23 cellular contexts compared by ENCODE assay signal in the genomic region with DNA sequence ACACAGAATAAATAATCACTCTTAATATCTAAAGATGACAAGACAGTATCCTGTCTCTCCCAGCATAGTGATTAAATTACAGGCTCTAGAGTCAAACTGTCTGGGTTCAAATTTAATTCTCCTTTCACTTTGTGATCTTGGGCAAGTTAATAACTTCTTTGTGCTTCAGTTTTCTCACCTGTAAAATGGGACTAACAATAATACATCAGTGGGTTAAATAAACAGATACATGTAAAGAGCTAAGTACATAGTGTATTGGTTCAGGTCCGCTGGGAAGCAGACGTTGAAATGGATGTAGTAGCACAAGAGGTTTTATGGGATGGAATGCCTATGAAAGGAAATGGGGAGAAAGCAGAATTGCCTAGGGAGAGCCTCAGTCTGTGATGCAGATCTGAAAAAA. TPM values are rescaled to one million over a fixed set of nuclear protein-coding genes. Genes with fewer than 3 reads are reported as not detected.
DNase-seq lines count a peak whose midpoint lies in the region; TF ChIP-seq lines count a peak whose summit lies in the region.
"Had no signal": no experiment of that assay in that cellular context is flagged by ENCODE, and none has a peak within 500 bp of the region (broad histone marks: within the 10 kb centered on the region; RNA-seq: fewer than 3 reads in every experiment).

No MANE protein-coding gene starts in this region.

- POLR2A ChIA-PET in MCF 10A (lab: Yijun Ruan, JAX): interaction anchor here (0.9 to 2.3 kb wide), 4 partner anchors 10 to 120 kb away, joined by 3 to 15 read pairs (median 7); a partner anchor contains a TSS
- POLR2A ChIA-PET in Caco-2 (lab: Charles Lee): no interaction called here

- no peak for TF ChIP-seq POLR2A in esophagus muscularis mucosa (IDR thresholded peaks at IDR 0.05; ENCODE audit: low read depth)

- intact Hi-C loops in MCF 10A (cut with micrococcal nuclease) (no loop called here), mammary epithelial cell (cut with micrococcal nuclease) (no loop called here), Caco-2 (cut with micrococcal nuclease; ENCODE audit: unreplicated experiment) (no loop called here), esophagus muscularis mucosa (cut with DNase I) (no loop called here)

- H3K27me3 ChIP-seq in mammary epithelial cell (ENCODE audit: insufficient read depth, low read length) (no peaks in the 10 kb centered on the region), Caco-2 (replicated peaks; ENCODE audit: control insufficient read depth, insufficient read depth, low read length) (no peaks in the 10 kb centered on the region), GM23248 (replicated peaks; ENCODE audit: insufficient read depth) (no peaks in the 10 kb centered on the region), esophagus muscularis mucosa (no peaks in the 10 kb centered on the region)
- H3K27me3 ChIP-seq: BLaER1 treated with 17β-estradiol and CSF1 and Interleukin-3, amounts not matched to agents 10 nM and 100 nM had no signal

- BruUV-seq in MCF 10A (replicated peaks; lab: Mats Ljungman, UMichigan) (no TSS peak), mammary epithelial cell (replicated peaks; lab: Mats Ljungman, UMichigan) (no TSS peak), Caco-2 (replicated peaks; lab: Mats Ljungman, UMichigan) (no TSS peak)

- H3K9ac ChIP-seq in mammary epithelial cell (ENCODE audit: insufficient read depth, low read length): no peak overlapping the region
- H3K9ac ChIP-seq in GM23248: no peak overlapping the region
- H3K9ac ChIP-seq: BLaER1 treated with 17β-estradiol and CSF1 and Interleukin-3, amounts not matched to agents 10 nM and 100 nM had no signal

- no peak for TF ChIP-seq CTCF in MCF 10A (IDR thresholded peaks at IDR 0.05; ENCODE audit: unreplicated experiment)
- TF ChIP-seq CTCF in mammary epithelial cell (conservative IDR thresholded peaks at IDR 0.05 in 1 of 2, IDR thresholded peaks at IDR 0.05 in 1 of 2; ENCODE audit: extremely low read depth in 1 of 2, insufficient read depth in 1 of 2, low read depth in 1 of 2, low read length in 2 of 2): no peak
- TF ChIP-seq CTCF in Caco-2 (IDR thresholded peaks at IDR 0.05; ENCODE audit: insufficient read depth in 1 of 2, low read depth in 1 of 2, low read length in 1 of 2, severe bottlenecking in 1 of 2, unreplicated experiment in 1 of 2): no peak
- no peak for TF ChIP-seq CTCF in esophagus muscularis mucosa (IDR thresholded peaks at IDR 0.05)

- WGBS in mammary epithelial cell (ENCODE audit: low coverage, missing lambda C conversion rate): 100% methylated on average over 2 of the region's 2 CpGs
- WGBS in GM23248 (ENCODE audit: low coverage in 1 of 2, low lambda C conversion rate in 2 of 2, missing lambda C conversion rate in 2 of 2), 2 experiments: 98 to 100% methylated on average over 2 of the region's 2 CpGs
- WGBS in esophagus muscularis mucosa: 93% methylated on average over 2 of the region's 2 CpGs

- CTCF ChIA-PET in MCF 10A (lab: Yijun Ruan, JAX) (interaction anchor here (0.5 to 1.2 kb wide), 5 partner anchors 25 to 143 kb away, joined by 3 read pairs; no protein-coding TSS in a partner anchor), mammary epithelial cell (lab: Charles Lee; ENCODE audit: low non-redundant PET) (no interaction called here), Caco-2 (lab: Charles Lee) (no interaction called here)

- H3K9me3 Mint-ChIP-seq in MCF 10A (ENCODE audit: unreplicated experiment) (no peaks in the 10 kb centered on the region), Caco-2 (ENCODE audit: unreplicated experiment) (no peaks in the 10 kb centered on the region)
- H3K9me3 Mint-ChIP-seq: CD4-positive, alpha-beta T cell; CD8-positive, alpha-beta T cell had no signal

- peak overlapping the region; percentile 60 for H3K27ac Mint-ChIP-seq in MCF 10A (ENCODE audit: low read depth, unreplicated experiment)
- H3K27ac Mint-ChIP-seq in Caco-2 (ENCODE audit: unreplicated experiment): peak overlapping the region; percentile 41
- H3K27ac Mint-ChIP-seq: B cell; CD4-positive, alpha-beta T cell; CD8-positive, alpha-beta T cell had no signal

- H3K79me2 ChIP-seq in mammary epithelial cell (ENCODE audit: insufficient read depth, low read length) (peaks cover 91% of the 10 kb centered on the region), GM23248 (ENCODE audit: insufficient read depth) (peaks cover 90% of the 10 kb centered on the region)

- in situ Hi-C loops in mammary epithelial cell (cut with MboI; ENCODE audit: low sequenced_read_pairs in 2 of 2) (no loop called here), GM23248 (cut with MboI) (no loop called here), G401 (cut with HindIII; ENCODE audit: low sequenced_read_pairs) (no loop called here)

- dilution Hi-C loops in mammary epithelial cell (cut with HindIII; ENCODE audit: low sequenced_read_pairs): no loop called here

- TF ChIP-seq EP300 in esophagus muscularis mucosa (IDR thresholded peaks at IDR 0.05): no peak

- H3K9me3 ChIP-seq in mammary epithelial cell (replicated peaks; ENCODE audit: insufficient read depth, low read length) (no peaks in the 10 kb centered on the region), Caco-2 (no peaks in the 10 kb centered on the region), GM23248 (ENCODE audit: low read depth) (no peaks in the 10 kb centered on the region), esophagus muscularis mucosa (no peaks in the 10 kb centered on the region)
- H3K9me3 ChIP-seq: A549 had no signal

- H3K36me3 Mint-ChIP-seq in MCF 10A (ENCODE audit: insufficient read depth, unreplicated experiment) (no peaks in the 10 kb centered on the region), Caco-2 (ENCODE audit: insufficient read depth, unreplicated experiment) (no peaks in the 10 kb centered on the region)
- H3K36me3 Mint-ChIP-seq: CD8-positive, alpha-beta T cell had no signal

- H3K27ac ChIP-seq in mammary epithelial cell (ENCODE audit: insufficient read depth, low read depth, low read length) (no peak overlapping the region), GM23248 (peak overlapping the region; percentile 1; the same call in 1 of the 2 replicates), esophagus muscularis mucosa (replicated peaks in 1 of 4) (peak overlapping the region; percentile 16 to 82 (median 73))
- H3K27ac ChIP-seq: 22Rv1; A549; BLaER1 treated with 17β-estradiol and CSF1 and Interleukin-3, amounts not matched to agents 10 nM and 100 nM; C4-2B had no signal

- H3K27me3 Mint-ChIP-seq in MCF 10A (ENCODE audit: insufficient read depth, unreplicated experiment) (no peaks in the 10 kb centered on the region), Caco-2 (ENCODE audit: insufficient read depth, unreplicated experiment) (no peaks in the 10 kb centered on the region)
- H3K27me3 Mint-ChIP-seq: CD4-positive, alpha-beta T cell had no signal

- DNase-seq in MCF 10A (ENCODE audit: unreplicated experiment) (no peak), mammary epithelial cell (no peak), Caco-2 (no peak), GM23248 (no peak), esophagus muscularis mucosa (ENCODE audit: extremely low spot score) (no peak), H4 (ENCODE audit: low spot score) (no peak), COLO668 (lab: John Stamatoyannopoulos, UW; ENCODE audit: unreplicated experiment) (no peak), G401 (ENCODE audit: low spot score) (no peak)
- DNase-seq: AML-193; Calu3; CD4-positive, alpha-beta T cell; CD8-positive, alpha-beta T cell; COR-L47; DMS53; DMS79; DND-41; EL; GF-D8 had no signal

- no peaks in the 10 kb centered on the region for H3K36me3 ChIP-seq in mammary epithelial cell (ENCODE audit: insufficient read depth, low read length)
- no peaks in the 10 kb centered on the region for H3K36me3 ChIP-seq in Caco-2 (ENCODE audit: control insufficient read depth, insufficient read depth, low read length)
- no peaks in the 10 kb centered on the region for H3K36me3 ChIP-seq in GM23248 (ENCODE audit: low read depth)
- H3K36me3 ChIP-seq in esophagus muscularis mucosa: no peaks in the 10 kb centered on the region

- H3K4me1 ChIP-seq in mammary epithelial cell (ENCODE audit: insufficient read depth, low read length) (peaks cover 4% of the 10 kb centered on the region), Caco-2 (no peaks in the 10 kb centered on the region), GM23248 (ENCODE audit: insufficient read depth) (peaks cover 2% of the 10 kb centered on the region; the same call in 1 of the 2 replicates), esophagus muscularis mucosa (peaks cover 13 to 88% (median 79%) of the 10 kb centered on the region in 4 donors)
- H3K4me1 ChIP-seq: A549; BLaER1 treated with 17β-estradiol and CSF1 and Interleukin-3, amounts not matched to agents 10 nM and 100 nM had no signal

- H3K4me3 ChIP-seq in mammary epithelial cell (replicated peaks in 1 of 3; ENCODE audit: insufficient read depth in 1 of 3, low read depth in 2 of 3, low read length in 3 of 3): no peak overlapping the region
- no peak overlapping the region for H3K4me3 ChIP-seq in Caco-2 (ENCODE audit: low read depth, low read length)
- H3K4me3 ChIP-seq in GM23248: no peak overlapping the region
- no peak overlapping the region for H3K4me3 ChIP-seq in esophagus muscularis mucosa
- H3K4me3 ChIP-seq: A549; BLaER1 treated with 17β-estradiol and CSF1 and Interleukin-3, amounts not matched to agents 10 nM and 100 nM had no signal

- peaks cover 20% of the 10 kb centered on the region for H3F3A ChIP-seq in GM23248 (ENCODE audit: insufficient read depth)

- H4K20me1 ChIP-seq in mammary epithelial cell (ENCODE audit: insufficient read depth, low read length) (no peaks in the 10 kb centered on the region), GM23248 (ENCODE audit: insufficient read depth) (no peaks in the 10 kb centered on the region)

- no peaks in the 10 kb centered on the region for H3K9me2 ChIP-seq in GM23248 (ENCODE audit: insufficient read depth)

- no peak overlapping the region for H2AFZ ChIP-seq in mammary epithelial cell (ENCODE audit: low read depth, low read length)
- no peak overlapping the region for H2AFZ ChIP-seq in GM23248

- H3K4me1 Mint-ChIP-seq in MCF 10A (ENCODE audit: insufficient read depth, unreplicated experiment): peaks cover 6% of the 10 kb centered on the region
- no peaks in the 10 kb centered on the region for H3K4me1 Mint-ChIP-seq in Caco-2 (ENCODE audit: low read depth, unreplicated experiment)
- H3K4me1 Mint-ChIP-seq: B cell had no signal

- no peak overlapping the region for H3K4me2 ChIP-seq in mammary epithelial cell (ENCODE audit: insufficient read depth, low read depth, low read length)
- H3K4me2 ChIP-seq in GM23248 (ENCODE audit: unreplicated experiment): no peak overlapping the region
- H3K4me2 ChIP-seq: A549; BLaER1 treated with 17β-estradiol and CSF1 and Interleukin-3, amounts not matched to agents 10 nM and 100 nM had no signal

- no peak overlapping the region for H3K4me3 Mint-ChIP-seq in MCF 10A (ENCODE audit: unreplicated experiment)
- no peak overlapping the region for H3K4me3 Mint-ChIP-seq in Caco-2 (ENCODE audit: unreplicated experiment)
- H3K4me3 Mint-ChIP-seq: B cell; CD4-positive, alpha-beta T cell; CD8-positive, alpha-beta T cell had no signal

RNA-seq across cellular contexts. Expression of a gene that starts 10.7 kb away (rescaled TPM):
- total RNA-seq in MCF 10A (2022) (21.9 and 23.9 TPM in 2 replicates), mammary epithelial cell (10 to 100 TPM; 35.4 to 42.0 TPM), Caco-2 (2022) (18.0 and 18.4 TPM in 2 replicates), esophagus muscularis mucosa (10 to 100 TPM; 38.1 to 54.8 (median 40.9) TPM)
- polyA plus RNA-seq in mammary epithelial cell (10.2 TPM), GM23248 (2016; fragmentation: Nextera tagmentation; extraction: Ambion mirVana) (5.0 and 6.4 TPM in 2 replicates)
- polyA minus RNA-seq in mammary epithelial cell: 39.3 TPM
- 26.9 and 28.1 TPM in 2 replicates for total RNA-seq in GM23248 (2014; rRNA removed; shearing (Covaris generic))
- total RNA-seq in H4 (2014; rRNA removed; shearing (Covaris generic)): 13.9 and 15.0 TPM in 2 replicates
- 15.4 and 21.5 TPM in 2 replicates for total RNA-seq in G401 (2014; rRNA removed; shearing (Covaris generic))
